ENCODE assay signal across 34 cellular contexts in the genomic region with DNA sequence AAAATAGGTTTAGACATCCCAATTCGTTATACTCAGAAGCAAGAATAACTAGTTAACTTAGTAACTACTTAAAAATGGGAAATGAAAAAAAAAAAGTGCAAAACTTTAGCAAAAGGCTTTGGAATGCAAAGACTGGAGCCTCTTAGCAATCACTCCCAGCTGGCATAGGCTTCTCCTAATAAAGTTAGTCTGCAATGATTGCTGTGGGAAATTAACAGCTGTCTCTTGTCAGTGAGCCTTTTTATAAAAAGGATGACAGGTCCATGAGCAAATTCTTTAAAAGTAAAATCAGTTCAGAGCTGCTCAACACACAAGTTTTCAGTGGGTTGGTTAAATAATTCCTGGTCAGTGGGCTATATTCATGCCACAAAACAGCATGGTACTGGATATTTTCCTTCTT. TPM values are rescaled to one million over a fixed set of nuclear protein-coding genes. Genes with fewer than 3 reads are reported as not detected.
DNase-seq lines count a peak whose midpoint lies in the region; ATAC-seq, FAIRE-seq and TF ChIP-seq lines count a peak whose summit lies in the region.
"Had no signal": no experiment of that assay in that cellular context is flagged by ENCODE, and none has a peak within 500 bp of the region (broad histone marks: within the 10 kb centered on the region; RNA-seq: fewer than 3 reads in every experiment).

No MANE protein-coding gene starts in this region.

- H3K27ac ChIP-seq in Panc1 (ENCODE audit: low read length) (no peak overlapping the region), endothelial cell of umbilical vein (ENCODE audit: insufficient read depth, low read depth, low read length) (no peak overlapping the region)
- H3K27ac ChIP-seq: BLaER1 treated with 17β-estradiol and CSF1 and Interleukin-3, amounts not matched to agents 10 nM and 100 nM; cardiac muscle cell; colonic mucosa; RWPE1; SJSA1; skin epidermis had no signal

- DNase-seq in AG10803 (ENCODE audit: low read depth) (peak; percentile 53), Panc1 (ENCODE audit: low read depth, low spot score) (no peak), endothelial cell of umbilical vein (ENCODE audit: low read depth, low spot score) (no peak), naive B cell (no peak), left colon (no peak)
- no peak for DNase-seq in activated CD8-positive, alpha-beta T cell treated with anti-CD3 and anti-CD28 coated beads for 36 hours
- DNase-seq: ACHN; activated CD4-positive, alpha-beta T cell treated with anti-CD3 and anti-CD28 coated beads, Interleukin-2, amount 50 U/mL, for 1 hour; activated CD4-positive, CD25-positive, alpha-beta regulatory T cell; activated effector memory CD4-positive, alpha-beta T cell treated with anti-CD3 and anti-CD28 coated beads, Interleukin-2, amount 50 U/mL, for 16 hours; activated T-cell treated with anti-CD3 and anti-CD28 coated beads, Interleukin-2, amount 50 U/mL, for 24 hours; anterior cingulate cortex; colonic mucosa; effector memory CD4-positive, alpha-beta T cell; erythroblast; foreskin fibroblast; islet precursor cell; left ventricle myocardium superior; NCI-H1092; NCI-H1694; stimulated activated naive CD4-positive, alpha-beta T cell treated with Interleukin-2 at 50 U/mL for 16 hours had no signal

- no peaks in the 10 kb centered on the region for H3K9me1 ChIP-seq in endothelial cell of umbilical vein (replicated peaks; ENCODE audit: control insufficient read depth, extremely low read depth, insufficient read depth, low read length)

- H3K79me2 ChIP-seq in endothelial cell of umbilical vein (ENCODE audit: control insufficient read depth, insufficient read depth, low read length), result no peaks in the 10 kb centered on the region

- no peaks in the 10 kb centered on the region for H3K9me3 ChIP-seq in Panc1 (ENCODE audit: control insufficient read depth, insufficient read depth, low read depth, low read length)
- H3K9me3 ChIP-seq in endothelial cell of umbilical vein (replicated peaks; ENCODE audit: control insufficient read depth, insufficient read depth, low read length), result no peaks in the 10 kb centered on the region
- H3K9me3 ChIP-seq: BLaER1 treated with 17β-estradiol and CSF1 and Interleukin-3, amounts not matched to agents 10 nM and 100 nM; colonic mucosa; SJSA1 had no signal

- in situ Hi-C loops in Panc1 (cut with HindIII; ENCODE audit: low pct_unique_long_range_greater_than_20kb, low sequenced_read_pairs), result no loop called here

- H3K36me3 Mint-ChIP-seq in naive B cell, result peaks cover 28 to 32% of the 10 kb centered on the region in 2 donors
- H3K36me3 Mint-ChIP-seq in activated CD8-positive, alpha-beta T cell treated with anti-CD3 and anti-CD28 coated beads for 36 hours (ENCODE audit: low read depth), result peaks cover 30% of the 10 kb centered on the region

- ATAC-seq in Panc1 (no peak), naive B cell (ENCODE audit: low read depth in 2 of 2) (no peak), GM18868 (IDR thresholded peaks at IDR 0.05; ENCODE audit: unreplicated experiment) (no peak), left colon (no peak)
- ATAC-seq in activated CD8-positive, alpha-beta T cell treated with anti-CD3 and anti-CD28 coated beads for 36 hours, result no peak
- ATAC-seq: left ventricle myocardium superior had no signal

- H3K27me3 Mint-ChIP-seq in naive B cell, result no peaks in the 10 kb centered on the region
- no peaks in the 10 kb centered on the region for H3K27me3 Mint-ChIP-seq in activated CD8-positive, alpha-beta T cell treated with anti-CD3 and anti-CD28 coated beads for 36 hours
- H3K27me3 Mint-ChIP-seq: activated naive CD8-positive, alpha-beta T cell; activated T-cell treated with anti-CD3 and anti-CD28 coated beads, Interleukin-2, amount 50 U/mL, for 24 hours had no signal

- FAIRE-seq in endothelial cell of umbilical vein (lab: Jason Lieb, UNC), result no peak
- FAIRE-seq: G401.6 had no signal

- peak overlapping the region in 5 of 6 donors; percentile 67 to 100 (median 81) for H3K27ac Mint-ChIP-seq in naive B cell
- H3K27ac Mint-ChIP-seq in activated CD8-positive, alpha-beta T cell treated with anti-CD3 and anti-CD28 coated beads for 36 hours, result no peak overlapping the region
- H3K27ac Mint-ChIP-seq: activated naive CD8-positive, alpha-beta T cell; activated T-cell treated with anti-CD3 and anti-CD28 coated beads, Interleukin-2, amount 50 U/mL, for 24 hours had no signal

- CTCF ChIA-PET in Panc1 (lab: Charles Lee), result no interaction called here
- CTCF ChIA-PET in endothelial cell of umbilical vein (lab: Charles Lee), result interaction anchor here (2.7 kb wide), 1 partner anchor 13 kb away, joined by 18 read pairs; no protein-coding TSS in a partner anchor
- CTCF ChIA-PET in activated CD8-positive, alpha-beta T cell treated with anti-CD3 and anti-CD28 coated beads for 36 hours (lab: Charles Lee), result interaction anchor here (1.1 to 1.5 kb wide), 3 partner anchors 11 to 94 kb away, joined by 3 to 4 read pairs (median 4); no protein-coding TSS in a partner anchor

- no peak overlapping the region for H3K9ac ChIP-seq in endothelial cell of umbilical vein (replicated peaks; ENCODE audit: extremely low read depth, insufficient read depth, low read length)
- H3K9ac ChIP-seq: BLaER1 treated with 17β-estradiol and CSF1 and Interleukin-3, amounts not matched to agents 10 nM and 100 nM had no signal

- no peaks in the 10 kb centered on the region for H3K27me3 ChIP-seq in Panc1 (ENCODE audit: control insufficient read depth, insufficient read depth, low read length)
- no peaks in the 10 kb centered on the region for H3K27me3 ChIP-seq in endothelial cell of umbilical vein (ENCODE audit: control insufficient read depth in 2 of 2, insufficient read depth in 2 of 2, low read length in 2 of 2)
- H3K27me3 ChIP-seq: BLaER1 treated with 17β-estradiol and CSF1 and Interleukin-3, amounts not matched to agents 10 nM and 100 nM; cardiac muscle cell; colonic mucosa; SJSA1 had no signal

- dilution Hi-C loops in endothelial cell of umbilical vein (cut with MboI; ENCODE audit: extremely low pct_ligation_motif_present, low sequenced_read_pairs), result no loop called here

- H4K20me1 ChIP-seq in endothelial cell of umbilical vein (replicated peaks; ENCODE audit: control insufficient read depth, extremely low read depth, insufficient read depth, low read length), result no peaks in the 10 kb centered on the region

- no peak overlapping the region for H3K4me2 ChIP-seq in endothelial cell of umbilical vein (ENCODE audit: insufficient read depth, low read length)
- H3K4me2 ChIP-seq: BLaER1 treated with 17β-estradiol and CSF1 and Interleukin-3, amounts not matched to agents 10 nM and 100 nM had no signal

- H3K4me3 ChIP-seq in AG10803 (ENCODE audit: low read length) (no peak overlapping the region), Panc1 (ENCODE audit: low read depth in 2 of 2, low read length in 2 of 2) (no peak overlapping the region), endothelial cell of umbilical vein (replicated peaks in 1 of 3; ENCODE audit: insufficient read depth in 1 of 3, low read depth in 1 of 3, low read length in 3 of 3) (no peak overlapping the region)
- H3K4me3 ChIP-seq: BLaER1 treated with 17β-estradiol and CSF1 and Interleukin-3, amounts not matched to agents 10 nM and 100 nM; cardiac muscle cell; colonic mucosa; SJSA1; skin epidermis had no signal

- POLR2A ChIA-PET in Panc1 (lab: Charles Lee), result no interaction called here
- POLR2A ChIA-PET in endothelial cell of umbilical vein (lab: Charles Lee), result no interaction called here
- POLR2A ChIA-PET in activated CD8-positive, alpha-beta T cell treated with anti-CD3 and anti-CD28 coated beads for 36 hours (lab: Charles Lee), result no interaction called here

- H3K4me1 Mint-ChIP-seq in naive B cell, result peaks cover 51 to 66% (median 53%) of the 10 kb centered on the region in 3 donors
- H3K4me1 Mint-ChIP-seq in activated CD8-positive, alpha-beta T cell treated with anti-CD3 and anti-CD28 coated beads for 36 hours (ENCODE audit: low read depth), result peaks cover 10% of the 10 kb centered on the region

- H3K4me1 ChIP-seq in Panc1 (ENCODE audit: control insufficient read depth, insufficient read depth, low read length) (no peaks in the 10 kb centered on the region), endothelial cell of umbilical vein (ENCODE audit: control insufficient read depth, extremely low read depth, insufficient read depth, low read length) (no peaks in the 10 kb centered on the region)
- H3K4me1 ChIP-seq: colonic mucosa, SJSA1 had no signal

- no peak for TF ChIP-seq POLR2A in endothelial cell of umbilical vein (IDR thresholded peaks at IDR 0.05; ENCODE audit: low read depth, low read length)

- BruUV-seq in Panc1 (replicated peaks; lab: Mats Ljungman, UMichigan), result TSS peak; percentile 73
- TSS peak; percentile 40 for BruUV-seq in endothelial cell of umbilical vein (replicated peaks; lab: Mats Ljungman, UMichigan)

- intact Hi-C loops in Panc1 (cut with micrococcal nuclease; ENCODE audit: unreplicated experiment) (no loop called here), endothelial cell of umbilical vein (cut with micrococcal nuclease) (no loop called here), left colon (cut with DNase I, micrococcal nuclease) (no loop called here)
- intact Hi-C loops in activated CD8-positive, alpha-beta T cell treated with anti-CD3 and anti-CD28 coated beads for 36 hours (cut with micrococcal nuclease), result loop anchor here (10.0 kb wide), 1 partner anchor 252 kb away; no protein-coding TSS in a partner anchor

- H3K4me3 Mint-ChIP-seq in naive B cell, result peak overlapping the region in 1 of 8 donors; percentile 18
- H3K4me3 Mint-ChIP-seq in activated CD8-positive, alpha-beta T cell treated with anti-CD3 and anti-CD28 coated beads for 36 hours, result no peak overlapping the region
- H3K4me3 Mint-ChIP-seq: activated naive CD8-positive, alpha-beta T cell; activated T-cell treated with anti-CD3 and anti-CD28 coated beads, Interleukin-2, amount 50 U/mL, for 24 hours had no signal

- H3K36me3 ChIP-seq in Panc1 (ENCODE audit: control insufficient read depth, insufficient read depth, low read length) (no peaks in the 10 kb centered on the region; the same call in 1 of the 2 replicates), endothelial cell of umbilical vein (ENCODE audit: control insufficient read depth in 2 of 2, extremely low read depth in 1 of 2, insufficient read depth in 2 of 2, low read length in 2 of 2) (peaks cover 0 to 12% of the 10 kb centered on the region in 2 experiments)

- no peak for TF ChIP-seq CTCF in AG10803 (conservative IDR thresholded peaks at IDR 0.05; ENCODE audit: low read length)
- no peak for TF ChIP-seq CTCF in Panc1 (IDR thresholded peaks at IDR 0.05)
- no peak for TF ChIP-seq CTCF in endothelial cell of umbilical vein (IDR thresholded peaks at IDR 0.05; ENCODE audit: extremely low read depth in 1 of 2, insufficient read depth in 1 of 2, low read depth in 1 of 2, low read length in 2 of 2)
- TF ChIP-seq CTCF in activated CD8-positive, alpha-beta T cell treated with anti-CD3 and anti-CD28 coated beads for 36 hours (IDR thresholded peaks at IDR 0.05), result no peak

- no peaks in the 10 kb centered on the region for H3K9me3 Mint-ChIP-seq in naive B cell
- H3K9me3 Mint-ChIP-seq in activated CD8-positive, alpha-beta T cell treated with anti-CD3 and anti-CD28 coated beads for 36 hours, result no peaks in the 10 kb centered on the region
- H3K9me3 Mint-ChIP-seq: activated T-cell treated with anti-CD3 and anti-CD28 coated beads, Interleukin-2, amount 50 U/mL, for 24 hours had no signal

- H2AFZ ChIP-seq in endothelial cell of umbilical vein (ENCODE audit: low read depth, low read length), result no peak overlapping the region

RNA-seq across cellular contexts. Expression of gene SYCP3, which starts 7.4 kb away (rescaled TPM):
- total RNA-seq in Panc1 (2021; ENCODE audit: unreplicated experiment) (not detected), endothelial cell of umbilical vein (0.25 and 0.29 TPM in 2 replicates), left colon (under 1 TPM; 0.15 to 0.20 TPM)
- 0.39 TPM for polyA plus RNA-seq in Panc1 (2012; ENCODE audit: insufficient read length)
- polyA plus RNA-seq in endothelial cell of umbilical vein (not detected in 2 replicates), naive B cell (ENCODE audit: low read depth in 6 of 6) (1 to 10 TPM in 1 of 6 donors, under 1 TPM in 5; 0.74 to 1.6 (median 0.78) TPM)
- 0.03 TPM in 1 of 2 replicates, not detected in the other for polyA plus RNA-seq in endothelial cell of umbilical vein (2011; cell fraction: cytosol; rRNA removed)
- polyA plus RNA-seq in endothelial cell of umbilical vein (2011; cell fraction: nucleus; rRNA removed), result 0.13 and 0.57 TPM in 2 replicates
- polyA plus RNA-seq in endothelial cell of umbilical vein (2012), result 0.22 and 0.36 TPM in 2 replicates
- 0.11 TPM in 1 of 2 replicates, not detected in the other for polyA minus RNA-seq in endothelial cell of umbilical vein
- not detected for polyA minus RNA-seq in endothelial cell of umbilical vein (2011; cell fraction: cytosol; rRNA and poly(A)+ RNA removed)
- 0.58 and 1.1 TPM in 2 replicates for polyA minus RNA-seq in endothelial cell of umbilical vein (2011; cell fraction: nucleus; rRNA and poly(A)+ RNA removed)
- total RNA-seq in activated CD8-positive, alpha-beta T cell treated with anti-CD3 and anti-CD28 coated beads for 36 hours, result under 1 TPM; 0.09 to 0.36 TPM
- total RNA-seq: cardiac muscle cell, HT-29, left ventricle myocardium superior, M059J, NCI-H460, osteocyte, SJSA1, ureter had no signal

RNA-seq across cellular contexts. Expression of gene CHPT1, which starts 49.2 kb away (rescaled TPM):
- total RNA-seq in Panc1 (2021; ENCODE audit: unreplicated experiment), result 78.3 TPM
- 70.3 TPM for polyA plus RNA-seq in Panc1 (2012; ENCODE audit: insufficient read length)
- 19.3 and 25.3 TPM in 2 replicates for total RNA-seq in endothelial cell of umbilical vein
- 12.1 and 12.5 TPM in 2 replicates for polyA plus RNA-seq in endothelial cell of umbilical vein
- polyA plus RNA-seq in endothelial cell of umbilical vein (2011; cell fraction: cytosol; rRNA removed), result 13.3 and 13.4 TPM in 2 replicates
- polyA plus RNA-seq in endothelial cell of umbilical vein (2011; cell fraction: nucleus; rRNA removed), result 8.5 and 10.1 TPM in 2 replicates
- 20.9 and 28.6 TPM in 2 replicates for polyA plus RNA-seq in endothelial cell of umbilical vein (2012)
- polyA minus RNA-seq in endothelial cell of umbilical vein, result 7.5 and 8.9 TPM in 2 replicates
- polyA minus RNA-seq in endothelial cell of umbilical vein (2011; cell fraction: cytosol; rRNA and poly(A)+ RNA removed), result 20.9 TPM
- 14.2 and 14.6 TPM in 2 replicates for polyA minus RNA-seq in endothelial cell of umbilical vein (2011; cell fraction: nucleus; rRNA and poly(A)+ RNA removed)
- 100 to 1,000 TPM in 3 of 6 donors, 10 to 100 TPM in 3; 88.3 to 185 (median 105) TPM for polyA plus RNA-seq in naive B cell (ENCODE audit: low read depth in 6 of 6)
- total RNA-seq in activated CD8-positive, alpha-beta T cell treated with anti-CD3 and anti-CD28 coated beads for 36 hours, result 10 to 100 TPM; 15.2 to 15.8 TPM
- 100 to 1,000 TPM in 1 of 2 donors, 10 to 100 TPM in 1; 92.5 to 104 TPM for total RNA-seq in left colon
